In genomic region chr22:38461414-38462081, GRCh38 we compare ENCODE assay signal across 1 cellular context.
TF ChIP-seq lines count a peak whose summit lies in the region.

No MANE protein-coding gene starts in this region.

TF ChIP-seq in WTC11, 78 proteins besides CTCF, POLR2A, EP300 and RAD21 (continued from another document and continues in another):
- TF ChIP-seq, protein P1, sequence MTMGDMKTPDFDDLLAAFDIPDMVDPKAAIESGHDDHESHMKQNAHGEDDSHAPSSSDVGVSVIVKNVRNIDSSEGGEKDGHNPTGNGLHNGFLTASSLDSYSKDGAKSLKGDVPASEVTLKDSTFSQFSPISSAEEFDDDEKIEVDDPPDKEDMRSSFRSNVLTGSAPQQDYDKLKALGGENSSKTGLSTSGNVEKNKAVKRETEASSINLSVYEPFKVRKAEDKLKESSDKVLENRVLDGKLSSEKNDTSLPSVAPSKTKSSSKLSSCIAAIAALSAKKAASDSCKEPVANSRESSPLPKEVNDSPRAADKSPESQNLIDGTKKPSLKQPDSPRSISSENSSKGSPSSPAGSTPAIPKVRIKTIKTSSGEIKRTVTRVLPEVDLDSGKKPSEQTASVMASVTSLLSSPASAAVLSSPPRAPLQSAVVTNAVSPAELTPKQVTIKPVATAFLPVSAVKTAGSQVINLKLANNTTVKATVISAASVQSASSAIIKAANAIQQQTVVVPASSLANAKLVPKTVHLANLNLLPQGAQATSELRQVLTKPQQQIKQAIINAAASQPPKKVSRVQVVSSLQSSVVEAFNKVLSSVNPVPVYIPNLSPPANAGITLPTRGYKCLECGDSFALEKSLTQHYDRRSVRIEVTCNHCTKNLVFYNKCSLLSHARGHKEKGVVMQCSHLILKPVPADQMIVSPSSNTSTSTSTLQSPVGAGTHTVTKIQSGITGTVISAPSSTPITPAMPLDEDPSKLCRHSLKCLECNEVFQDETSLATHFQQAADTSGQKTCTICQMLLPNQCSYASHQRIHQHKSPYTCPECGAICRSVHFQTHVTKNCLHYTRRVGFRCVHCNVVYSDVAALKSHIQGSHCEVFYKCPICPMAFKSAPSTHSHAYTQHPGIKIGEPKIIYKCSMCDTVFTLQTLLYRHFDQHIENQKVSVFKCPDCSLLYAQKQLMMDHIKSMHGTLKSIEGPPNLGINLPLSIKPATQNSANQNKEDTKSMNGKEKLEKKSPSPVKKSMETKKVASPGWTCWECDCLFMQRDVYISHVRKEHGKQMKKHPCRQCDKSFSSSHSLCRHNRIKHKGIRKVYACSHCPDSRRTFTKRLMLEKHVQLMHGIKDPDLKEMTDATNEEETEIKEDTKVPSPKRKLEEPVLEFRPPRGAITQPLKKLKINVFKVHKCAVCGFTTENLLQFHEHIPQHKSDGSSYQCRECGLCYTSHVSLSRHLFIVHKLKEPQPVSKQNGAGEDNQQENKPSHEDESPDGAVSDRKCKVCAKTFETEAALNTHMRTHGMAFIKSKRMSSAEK (CRISPR knock-in tag; IDR thresholded peaks at IDR 0.05; ENCODE audit: borderline replicate concordance), result no peak
- TF ChIP-seq ZMAT4 (CRISPR knock-in tag; IDR thresholded peaks at IDR 0.05), result no peak
- 0 out of 2 replicates have a peak, but pooled peaks have one; percentile 41 for TF ChIP-seq TP53 (CRISPR knock-in tag; IDR thresholded peaks at IDR 0.05)
- peak; percentile 64; the same call in 1 of the 2 replicates for TF ChIP-seq ETV6 (CRISPR knock-in tag; IDR thresholded peaks at IDR 0.05)
- no peak for TF ChIP-seq PRRX2 (CRISPR knock-in tag; IDR thresholded peaks at IDR 0.05)
- no peak for TF ChIP-seq MYBL2 (CRISPR knock-in tag; IDR thresholded peaks at IDR 0.05)
- TF ChIP-seq GTF2I (CRISPR knock-in tag; conservative IDR thresholded peaks at IDR 0.05), result 0 out of 2 replicates have a peak, but pooled peaks have one; percentile 80
- no peak for TF ChIP-seq ZNF263 (CRISPR knock-in tag; IDR thresholded peaks at IDR 0.05; ENCODE audit: low read depth)
- no peak for TF ChIP-seq ZNF317 (CRISPR knock-in tag; IDR thresholded peaks at IDR 0.05; ENCODE audit: borderline replicate concordance, low read depth)
- TF ChIP-seq CDX4 (CRISPR knock-in tag; IDR thresholded peaks at IDR 0.05; ENCODE audit: borderline replicate concordance), result no peak
- TF ChIP-seq, protein P2, sequence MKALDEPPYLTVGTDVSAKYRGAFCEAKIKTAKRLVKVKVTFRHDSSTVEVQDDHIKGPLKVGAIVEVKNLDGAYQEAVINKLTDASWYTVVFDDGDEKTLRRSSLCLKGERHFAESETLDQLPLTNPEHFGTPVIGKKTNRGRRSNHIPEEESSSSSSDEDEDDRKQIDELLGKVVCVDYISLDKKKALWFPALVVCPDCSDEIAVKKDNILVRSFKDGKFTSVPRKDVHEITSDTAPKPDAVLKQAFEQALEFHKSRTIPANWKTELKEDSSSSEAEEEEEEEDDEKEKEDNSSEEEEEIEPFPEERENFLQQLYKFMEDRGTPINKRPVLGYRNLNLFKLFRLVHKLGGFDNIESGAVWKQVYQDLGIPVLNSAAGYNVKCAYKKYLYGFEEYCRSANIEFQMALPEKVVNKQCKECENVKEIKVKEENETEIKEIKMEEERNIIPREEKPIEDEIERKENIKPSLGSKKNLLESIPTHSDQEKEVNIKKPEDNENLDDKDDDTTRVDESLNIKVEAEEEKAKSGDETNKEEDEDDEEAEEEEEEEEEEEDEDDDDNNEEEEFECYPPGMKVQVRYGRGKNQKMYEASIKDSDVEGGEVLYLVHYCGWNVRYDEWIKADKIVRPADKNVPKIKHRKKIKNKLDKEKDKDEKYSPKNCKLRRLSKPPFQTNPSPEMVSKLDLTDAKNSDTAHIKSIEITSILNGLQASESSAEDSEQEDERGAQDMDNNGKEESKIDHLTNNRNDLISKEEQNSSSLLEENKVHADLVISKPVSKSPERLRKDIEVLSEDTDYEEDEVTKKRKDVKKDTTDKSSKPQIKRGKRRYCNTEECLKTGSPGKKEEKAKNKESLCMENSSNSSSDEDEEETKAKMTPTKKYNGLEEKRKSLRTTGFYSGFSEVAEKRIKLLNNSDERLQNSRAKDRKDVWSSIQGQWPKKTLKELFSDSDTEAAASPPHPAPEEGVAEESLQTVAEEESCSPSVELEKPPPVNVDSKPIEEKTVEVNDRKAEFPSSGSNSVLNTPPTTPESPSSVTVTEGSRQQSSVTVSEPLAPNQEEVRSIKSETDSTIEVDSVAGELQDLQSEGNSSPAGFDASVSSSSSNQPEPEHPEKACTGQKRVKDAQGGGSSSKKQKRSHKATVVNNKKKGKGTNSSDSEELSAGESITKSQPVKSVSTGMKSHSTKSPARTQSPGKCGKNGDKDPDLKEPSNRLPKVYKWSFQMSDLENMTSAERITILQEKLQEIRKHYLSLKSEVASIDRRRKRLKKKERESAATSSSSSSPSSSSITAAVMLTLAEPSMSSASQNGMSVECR (CRISPR knock-in tag; IDR thresholded peaks at IDR 0.05; ENCODE audit: borderline replicate concordance), result no peak; the same call in 1 of the 2 replicates
- peak; percentile 57; the same call in 1 of the 2 replicates for TF ChIP-seq CREM (CRISPR knock-in tag; IDR thresholded peaks at IDR 0.05)
- TF ChIP-seq ZNF232 (CRISPR knock-in tag; IDR thresholded peaks at IDR 0.05), result no peak
- no peak for TF ChIP-seq AFF4 (CRISPR knock-in tag; IDR thresholded peaks at IDR 0.05; ENCODE audit: borderline replicate concordance)
- TF ChIP-seq, protein P3, sequence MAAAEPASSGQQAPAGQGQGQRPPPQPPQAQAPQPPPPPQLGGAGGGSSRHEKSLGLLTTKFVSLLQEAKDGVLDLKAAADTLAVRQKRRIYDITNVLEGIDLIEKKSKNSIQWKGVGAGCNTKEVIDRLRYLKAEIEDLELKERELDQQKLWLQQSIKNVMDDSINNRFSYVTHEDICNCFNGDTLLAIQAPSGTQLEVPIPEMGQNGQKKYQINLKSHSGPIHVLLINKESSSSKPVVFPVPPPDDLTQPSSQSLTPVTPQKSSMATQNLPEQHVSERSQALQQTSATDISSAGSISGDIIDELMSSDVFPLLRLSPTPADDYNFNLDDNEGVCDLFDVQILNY (CRISPR knock-in tag; IDR thresholded peaks at IDR 0.05), result peak; percentile 51; the same call in 1 of the 2 replicates
- TF ChIP-seq HMGXB4 (CRISPR knock-in tag; IDR thresholded peaks at IDR 0.05), result no peak
- TF ChIP-seq ZNF512 (CRISPR knock-in tag; IDR thresholded peaks at IDR 0.05; ENCODE audit: borderline replicate concordance), result no peak
- no peak for TF ChIP-seq NR2C2 (CRISPR knock-in tag; IDR thresholded peaks at IDR 0.05)
- no peak for TF ChIP-seq CBFB (CRISPR knock-in tag; IDR thresholded peaks at IDR 0.05; ENCODE audit: low read depth)
- 0 out of 2 replicates have a peak, but pooled peaks have one; percentile 39 for TF ChIP-seq FOXK1 (CRISPR knock-in tag; IDR thresholded peaks at IDR 0.05)
- TF ChIP-seq JUN (CRISPR knock-in tag; IDR thresholded peaks at IDR 0.05), result no peak
- TF ChIP-seq, protein P4, sequence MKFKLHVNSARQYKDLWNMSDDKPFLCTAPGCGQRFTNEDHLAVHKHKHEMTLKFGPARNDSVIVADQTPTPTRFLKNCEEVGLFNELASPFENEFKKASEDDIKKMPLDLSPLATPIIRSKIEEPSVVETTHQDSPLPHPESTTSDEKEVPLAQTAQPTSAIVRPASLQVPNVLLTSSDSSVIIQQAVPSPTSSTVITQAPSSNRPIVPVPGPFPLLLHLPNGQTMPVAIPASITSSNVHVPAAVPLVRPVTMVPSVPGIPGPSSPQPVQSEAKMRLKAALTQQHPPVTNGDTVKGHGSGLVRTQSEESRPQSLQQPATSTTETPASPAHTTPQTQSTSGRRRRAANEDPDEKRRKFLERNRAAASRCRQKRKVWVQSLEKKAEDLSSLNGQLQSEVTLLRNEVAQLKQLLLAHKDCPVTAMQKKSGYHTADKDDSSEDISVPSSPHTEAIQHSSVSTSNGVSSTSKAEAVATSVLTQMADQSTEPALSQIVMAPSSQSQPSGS (CRISPR knock-in tag; IDR thresholded peaks at IDR 0.05; ENCODE audit: borderline replicate concordance, low read depth), result no peak
- TF ChIP-seq NR1H2 (CRISPR knock-in tag; IDR thresholded peaks at IDR 0.05), result no peak
- TF ChIP-seq, protein P5, sequence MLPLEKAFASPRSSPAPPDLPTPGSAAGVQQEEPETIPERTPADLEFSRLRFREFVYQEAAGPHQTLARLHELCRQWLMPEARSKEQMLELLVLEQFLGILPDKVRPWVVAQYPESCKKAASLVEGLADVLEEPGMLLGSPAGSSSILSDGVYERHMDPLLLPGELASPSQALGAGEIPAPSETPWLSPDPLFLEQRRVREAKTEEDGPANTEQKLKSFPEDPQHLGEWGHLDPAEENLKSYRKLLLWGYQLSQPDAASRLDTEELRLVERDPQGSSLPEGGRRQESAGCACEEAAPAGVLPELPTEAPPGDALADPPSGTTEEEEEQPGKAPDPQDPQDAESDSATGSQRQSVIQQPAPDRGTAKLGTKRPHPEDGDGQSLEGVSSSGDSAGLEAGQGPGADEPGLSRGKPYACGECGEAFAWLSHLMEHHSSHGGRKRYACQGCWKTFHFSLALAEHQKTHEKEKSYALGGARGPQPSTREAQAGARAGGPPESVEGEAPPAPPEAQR (CRISPR knock-in tag; IDR thresholded peaks at IDR 0.05), result no peak
- no peak for TF ChIP-seq RORB (CRISPR knock-in tag; IDR thresholded peaks at IDR 0.05)
- TF ChIP-seq OVOL2 (CRISPR knock-in tag; IDR thresholded peaks at IDR 0.05; ENCODE audit: borderline replicate concordance), result no peak
- TF ChIP-seq FOXJ3 (CRISPR knock-in tag; IDR thresholded peaks at IDR 0.05; ENCODE audit: borderline replicate concordance), result no peak
- TF ChIP-seq ZNF671 (CRISPR knock-in tag; IDR thresholded peaks at IDR 0.05), result no peak
- TF ChIP-seq, protein P6, sequence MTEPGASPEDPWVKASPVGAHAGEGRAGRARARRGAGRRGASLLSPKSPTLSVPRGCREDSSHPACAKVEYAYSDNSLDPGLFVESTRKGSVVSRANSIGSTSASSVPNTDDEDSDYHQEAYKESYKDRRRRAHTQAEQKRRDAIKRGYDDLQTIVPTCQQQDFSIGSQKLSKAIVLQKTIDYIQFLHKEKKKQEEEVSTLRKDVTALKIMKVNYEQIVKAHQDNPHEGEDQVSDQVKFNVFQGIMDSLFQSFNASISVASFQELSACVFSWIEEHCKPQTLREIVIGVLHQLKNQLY (CRISPR knock-in tag; IDR thresholded peaks at IDR 0.05), result no peak
- no peak for TF ChIP-seq CREB1 (CRISPR knock-in tag; IDR thresholded peaks at IDR 0.05)
